8 cellular contexts compared by ENCODE assay signal in the genomic region with DNA sequence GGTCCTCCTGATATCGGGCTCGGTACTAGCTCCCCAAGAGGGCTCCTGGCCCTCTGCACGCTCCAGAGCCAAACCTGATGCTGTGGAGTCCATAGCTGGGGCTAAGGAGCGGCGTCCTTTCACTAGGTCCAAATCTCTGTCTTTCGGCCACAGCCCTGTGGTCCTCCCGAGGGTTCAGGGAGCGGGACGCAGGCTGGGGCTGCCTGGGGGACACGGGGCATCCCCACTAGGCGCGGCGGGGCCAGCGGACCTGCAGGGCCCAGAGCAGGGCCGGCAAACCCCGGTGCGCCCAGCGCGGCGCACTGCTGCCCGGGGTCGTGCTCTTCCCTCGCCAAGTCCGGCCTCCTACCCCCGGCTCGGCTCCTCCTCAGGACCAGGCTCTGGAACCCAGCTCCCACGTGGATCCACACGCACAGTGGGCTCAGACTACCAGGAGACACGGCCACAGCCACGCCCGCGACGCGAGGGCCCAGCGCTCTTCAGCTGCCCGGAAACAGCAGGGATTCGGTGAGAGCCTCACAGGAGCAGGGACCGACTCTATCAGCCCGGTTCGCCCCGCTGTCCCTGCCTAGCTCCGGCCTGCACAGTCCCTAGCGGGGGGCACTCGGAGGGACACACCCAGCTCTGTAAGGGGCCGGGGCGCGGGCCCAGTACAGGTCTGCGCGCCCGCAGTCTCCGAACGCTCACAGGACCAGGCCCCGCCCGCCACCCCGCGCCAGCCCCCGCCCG. TPM values are rescaled to one million over a fixed set of nuclear protein-coding genes. Genes with fewer than 3 reads are reported as not detected.
DNase-seq lines count a peak whose midpoint lies in the region; ATAC-seq, FAIRE-seq and TF ChIP-seq lines count a peak whose summit lies in the region.

No MANE protein-coding gene starts in this region.

- H3K27ac ChIP-seq in kidney (ENCODE audit: low read depth in 2 of 2, low read length in 2 of 2) (peak overlapping the region; percentile 32 to 48), small intestine (ENCODE audit: low read depth in 1 of 2, low read length in 1 of 2) (peak overlapping the region; percentile 5 to 68)

- TF ChIP-seq CTCF in kidney (IDR thresholded peaks at IDR 0.05; ENCODE audit: borderline replicate concordance, extremely low read depth, insufficient read depth), result no peak

- no peak for FAIRE-seq in kidney (lab: Jason Lieb, UNC)
- no peak for FAIRE-seq in small intestine (lab: Jason Lieb, UNC)

- peak; percentile 49 for ATAC-seq in GM19372 (IDR thresholded peaks at IDR 0.05; ENCODE audit: low read depth, unreplicated experiment)
- ATAC-seq in HG03378 (IDR thresholded peaks at IDR 0.05; ENCODE audit: unreplicated experiment), result peak; percentile 34
- peak; percentile 80 for ATAC-seq in SK-N-SH treated with all-trans-retinoic acid at 6 μM for 48 hours

- WGBS in small intestine, 3 donors, result 1 to 5% (median 2%) methylated on average over 35 to 58 of the region's 58 CpGs

- H3K4me3 ChIP-seq in kidney (ENCODE audit: low read length in 2 of 2) (peak overlapping the region; percentile 72 to 83), small intestine (ENCODE audit: low read depth in 1 of 2, low read length in 2 of 2) (peak overlapping the region; percentile 70 to 80)

- H3K4me1 ChIP-seq in kidney (ENCODE audit: control insufficient read depth in 1 of 2, insufficient read depth in 1 of 2, low read depth in 1 of 2, low read length in 2 of 2) (peaks cover 0 to 13% of the 10 kb centered on the region in 2 donors), small intestine (ENCODE audit: control insufficient read depth in 2 of 2, insufficient read depth in 1 of 2, low read depth in 1 of 2, low read length in 1 of 2) (no peaks in the 10 kb centered on the region)

- peak overlapping the region; percentile 30 to 83 for H3K9ac ChIP-seq in kidney (ENCODE audit: low read length in 2 of 2)

- H3K36me3 ChIP-seq in kidney (ENCODE audit: control insufficient read depth in 1 of 2, insufficient read depth in 2 of 2, low read length in 2 of 2) (peaks cover 0 to 9% of the 10 kb centered on the region in 2 donors), small intestine (ENCODE audit: control insufficient read depth in 2 of 2, insufficient read depth in 2 of 2, low read length in 2 of 2) (peaks cover 2 to 4% of the 10 kb centered on the region in 2 donors)

- DNase-seq in DMS53 treated with DMSO at 0.1 percent for 48 hours (lab: John Stamatoyannopoulos, UW; ENCODE audit: unreplicated experiment) (peak; percentile 10), cerebellum (ENCODE audit: low spot score) (peak; percentile 68), kidney (peak; percentile 87), small intestine (peak; percentile 51), NCI-H526 treated with DMSO at 0.1 percent for 48 hours (lab: John Stamatoyannopoulos, UW) (no peak)

- H3K27me3 ChIP-seq in small intestine (ENCODE audit: control insufficient read depth in 2 of 2, insufficient read depth in 2 of 2, low read length in 2 of 2), result no peaks in the 10 kb centered on the region

- intact Hi-C loops in kidney (cut with DNase I), result no loop called here

- peaks cover 0 to under 1% of the 10 kb centered on the region in 2 donors for H3K9me3 ChIP-seq in kidney (ENCODE audit: control insufficient read depth in 1 of 2, low read length in 2 of 2)
- no peaks in the 10 kb centered on the region for H3K9me3 ChIP-seq in small intestine (ENCODE audit: control insufficient read depth, low read depth)

TF ChIP-seq in SK-N-SH treated with all-trans-retinoic acid at 6 μM for 48 hours, 23 proteins besides CTCF, POLR2A, EP300 and RAD21 (continues in another document):
- TF ChIP-seq ZNF565 (CRISPR knock-in tag; conservative IDR thresholded peaks at IDR 0.05; ENCODE audit: low read depth) (no peak), ZNF8 (CRISPR knock-in tag; IDR thresholded peaks at IDR 0.05) (no peak), TCF4 (CRISPR knock-in tag; IDR thresholded peaks at IDR 0.05; ENCODE audit: borderline replicate concordance) (no peak), CSDC2 (CRISPR knock-in tag; IDR thresholded peaks at IDR 0.05) (no peak), GLIS3 (CRISPR knock-in tag; IDR thresholded peaks at IDR 0.05) (no peak), ZFP30 (CRISPR knock-in tag; IDR thresholded peaks at IDR 0.05) (no peak), RARB (CRISPR knock-in tag; IDR thresholded peaks at IDR 0.05) (no peak), ZC3H10 (CRISPR knock-in tag; IDR thresholded peaks at IDR 0.05) (no peak), TOX (CRISPR knock-in tag; IDR thresholded peaks at IDR 0.05; ENCODE audit: borderline replicate concordance) (no peak)
- TF ChIP-seq, protein P1, sequence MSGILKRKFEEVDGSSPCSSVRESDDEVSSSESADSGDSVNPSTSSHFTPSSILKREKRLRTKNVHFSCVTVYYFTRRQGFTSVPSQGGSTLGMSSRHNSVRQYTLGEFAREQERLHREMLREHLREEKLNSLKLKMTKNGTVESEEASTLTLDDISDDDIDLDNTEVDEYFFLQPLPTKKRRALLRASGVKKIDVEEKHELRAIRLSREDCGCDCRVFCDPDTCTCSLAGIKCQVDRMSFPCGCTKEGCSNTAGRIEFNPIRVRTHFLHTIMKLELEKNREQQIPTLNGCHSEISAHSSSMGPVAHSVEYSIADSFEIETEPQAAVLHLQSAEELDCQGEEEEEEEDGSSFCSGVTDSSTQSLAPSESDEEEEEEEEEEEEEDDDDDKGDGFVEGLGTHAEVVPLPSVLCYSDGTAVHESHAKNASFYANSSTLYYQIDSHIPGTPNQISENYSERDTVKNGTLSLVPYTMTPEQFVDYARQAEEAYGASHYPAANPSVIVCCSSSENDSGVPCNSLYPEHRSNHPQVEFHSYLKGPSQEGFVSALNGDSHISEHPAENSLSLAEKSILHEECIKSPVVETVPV (CRISPR knock-in tag; IDR thresholded peaks at IDR 0.05), result no peak
- TF ChIP-seq, protein P2, sequence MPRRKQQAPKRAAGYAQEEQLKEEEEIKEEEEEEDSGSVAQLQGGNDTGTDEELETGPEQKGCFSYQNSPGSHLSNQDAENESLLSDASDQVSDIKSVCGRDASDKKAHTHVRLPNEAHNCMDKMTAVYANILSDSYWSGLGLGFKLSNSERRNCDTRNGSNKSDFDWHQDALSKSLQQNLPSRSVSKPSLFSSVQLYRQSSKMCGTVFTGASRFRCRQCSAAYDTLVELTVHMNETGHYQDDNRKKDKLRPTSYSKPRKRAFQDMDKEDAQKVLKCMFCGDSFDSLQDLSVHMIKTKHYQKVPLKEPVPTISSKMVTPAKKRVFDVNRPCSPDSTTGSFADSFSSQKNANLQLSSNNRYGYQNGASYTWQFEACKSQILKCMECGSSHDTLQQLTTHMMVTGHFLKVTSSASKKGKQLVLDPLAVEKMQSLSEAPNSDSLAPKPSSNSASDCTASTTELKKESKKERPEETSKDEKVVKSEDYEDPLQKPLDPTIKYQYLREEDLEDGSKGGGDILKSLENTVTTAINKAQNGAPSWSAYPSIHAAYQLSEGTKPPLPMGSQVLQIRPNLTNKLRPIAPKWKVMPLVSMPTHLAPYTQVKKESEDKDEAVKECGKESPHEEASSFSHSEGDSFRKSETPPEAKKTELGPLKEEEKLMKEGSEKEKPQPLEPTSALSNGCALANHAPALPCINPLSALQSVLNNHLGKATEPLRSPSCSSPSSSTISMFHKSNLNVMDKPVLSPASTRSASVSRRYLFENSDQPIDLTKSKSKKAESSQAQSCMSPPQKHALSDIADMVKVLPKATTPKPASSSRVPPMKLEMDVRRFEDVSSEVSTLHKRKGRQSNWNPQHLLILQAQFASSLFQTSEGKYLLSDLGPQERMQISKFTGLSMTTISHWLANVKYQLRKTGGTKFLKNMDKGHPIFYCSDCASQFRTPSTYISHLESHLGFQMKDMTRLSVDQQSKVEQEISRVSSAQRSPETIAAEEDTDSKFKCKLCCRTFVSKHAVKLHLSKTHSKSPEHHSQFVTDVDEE (CRISPR knock-in tag; IDR thresholded peaks at IDR 0.05), result no peak
- TF ChIP-seq, protein P3, sequence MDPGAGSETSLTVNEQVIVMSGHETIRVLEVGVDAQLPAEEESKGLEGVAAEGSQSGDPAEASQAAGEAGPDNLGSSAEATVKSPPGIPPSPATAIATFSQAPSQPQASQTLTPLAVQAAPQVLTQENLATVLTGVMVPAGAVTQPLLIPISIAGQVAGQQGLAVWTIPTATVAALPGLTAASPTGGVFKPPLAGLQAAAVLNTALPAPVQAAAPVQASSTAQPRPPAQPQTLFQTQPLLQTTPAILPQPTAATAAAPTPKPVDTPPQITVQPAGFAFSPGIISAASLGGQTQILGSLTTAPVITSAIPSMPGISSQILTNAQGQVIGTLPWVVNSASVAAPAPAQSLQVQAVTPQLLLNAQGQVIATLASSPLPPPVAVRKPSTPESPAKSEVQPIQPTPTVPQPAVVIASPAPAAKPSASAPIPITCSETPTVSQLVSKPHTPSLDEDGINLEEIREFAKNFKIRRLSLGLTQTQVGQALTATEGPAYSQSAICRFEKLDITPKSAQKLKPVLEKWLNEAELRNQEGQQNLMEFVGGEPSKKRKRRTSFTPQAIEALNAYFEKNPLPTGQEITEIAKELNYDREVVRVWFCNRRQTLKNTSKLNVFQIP (CRISPR knock-in tag; IDR thresholded peaks at IDR 0.05; ENCODE audit: borderline replicate concordance, low read depth), result no peak

RNA-seq across cellular contexts. Expression of a gene that starts 0.6 kb away (rescaled TPM):
- total RNA-seq in cerebellum, result 33.6 TPM
- 21.8 TPM for total RNA-seq in kidney
- polyA plus RNA-seq in kidney (ENCODE audit: insufficient read depth, low read depth, low replicate concordance), result 11.1 TPM
- polyA plus RNA-seq in small intestine, result 1 to 10 TPM; 3.8 to 8.5 (median 6.1) TPM

RNA-seq across cellular contexts. Expression of a gene that starts 6.6 kb away (rescaled TPM):
- 8.0 TPM for total RNA-seq in cerebellum
- 5.2 TPM for total RNA-seq in kidney
- polyA plus RNA-seq in kidney (ENCODE audit: insufficient read depth, low read depth, low replicate concordance), result 2.5 TPM
- 1 to 10 TPM; 1.1 to 1.6 (median 1.6) TPM for polyA plus RNA-seq in small intestine

RNA-seq across cellular contexts. Expression of a gene that starts 37.4 kb away (rescaled TPM):
- total RNA-seq in cerebellum, result 49.5 TPM
- total RNA-seq in kidney, result 53.1 TPM
- 118 TPM for polyA plus RNA-seq in kidney (ENCODE audit: insufficient read depth, low read depth, low replicate concordance)
- 100 to 1,000 TPM in 2 of 3 donors, 10 to 100 TPM in 1; 84.5 to 104 (median 101) TPM for polyA plus RNA-seq in small intestine

RNA-seq across cellular contexts. Expression of a gene that starts 48.3 kb away (rescaled TPM):
- total RNA-seq in cerebellum, result 30.4 TPM
- 6.2 TPM for total RNA-seq in kidney
- polyA plus RNA-seq in kidney (ENCODE audit: insufficient read depth, low read depth, low replicate concordance), result 0.34 TPM
- polyA plus RNA-seq in small intestine, result under 1 TPM in 1 of 3 donors, not detected in 2; 0.66 TPM
